19 cellular contexts compared by ENCODE assay signal in genomic region chr13:32278456-32278855, GRCh38. TPM values are rescaled to one million over a fixed set of nuclear protein-coding genes. Genes with fewer than 3 reads are reported as not detected.
DNase-seq lines count a peak whose midpoint lies in the region; ATAC-seq, FAIRE-seq and TF ChIP-seq lines count a peak whose summit lies in the region.
"Had no signal": no experiment of that assay in that cellular context is flagged by ENCODE, and none has a peak within 500 bp of the region (broad histone marks: within the 10 kb centered on the region; RNA-seq: fewer than 3 reads in every experiment).

No MANE protein-coding gene starts in this region.

- no peak overlapping the region for H3K18ac ChIP-seq in H1 (ENCODE audit: extremely low read depth, low read length)

- no peaks in the 10 kb centered on the region for H3K27me3 Mint-ChIP-seq in activated CD4-positive, alpha-beta T cell treated with anti-CD3 and anti-CD28 coated beads for 36 hours
- H3K27me3 Mint-ChIP-seq: T-helper 17 cell had no signal

- H3K23me2 ChIP-seq in H1 (ENCODE audit: low read depth, low read length) = no peaks in the 10 kb centered on the region

- POLR2A ChIA-PET in activated CD4-positive, alpha-beta T cell treated with anti-CD3 and anti-CD28 coated beads for 36 hours (lab: Charles Lee) = no interaction called here
- POLR2A ChIA-PET in H1 (lab: Charles Lee; ENCODE audit: partially characterized antibody) = no interaction called here

- H3K9ac ChIP-seq in H1 (replicated peaks in 1 of 4; ENCODE audit: extremely low read depth in 1 of 4, low read depth in 3 of 4, low read length in 3 of 4) = no peak overlapping the region

- no peak for TF ChIP-seq EP300 in H1 (IDR thresholded peaks at IDR 0.05; ENCODE audit: borderline replicate concordance in 1 of 2, low read depth in 2 of 2, low read length in 2 of 2)

- H3K27me3 ChIP-seq in H1 (replicated peaks in 1 of 4; ENCODE audit: control insufficient read depth in 3 of 4, extremely low read depth in 1 of 4, insufficient read depth in 3 of 4, low read length in 3 of 4) = no peaks in the 10 kb centered on the region
- H3K27me3 ChIP-seq: Peyer's patch had no signal

- no peak overlapping the region for H2BK20ac ChIP-seq in H1 (ENCODE audit: low read length)

- no peak overlapping the region for H3K56ac ChIP-seq in H1 (replicated peaks; ENCODE audit: insufficient read length, low read depth, low read length)

- H3K27ac Mint-ChIP-seq in activated CD4-positive, alpha-beta T cell treated with anti-CD3 and anti-CD28 coated beads for 36 hours = no peak overlapping the region
- H3K27ac Mint-ChIP-seq: T-helper 17 cell had no signal

- H3K36me3 ChIP-seq in H1 (ENCODE audit: control insufficient read depth in 2 of 4, insufficient read depth in 4 of 4, low read length in 3 of 4) = no peaks in the 10 kb centered on the region

- H3K4me1 ChIP-seq in H1 (replicated peaks in 1 of 4; ENCODE audit: control insufficient read depth in 3 of 4, insufficient read depth in 4 of 4, low read length in 3 of 4) = no peaks in the 10 kb centered on the region
- H3K4me1 ChIP-seq: Caco-2, Peyer's patch had no signal

- peak; percentile 85 for ATAC-seq in activated CD4-positive, alpha-beta T cell treated with anti-CD3 and anti-CD28 coated beads for 36 hours
- peak; percentile 76 for ATAC-seq in HG03442 (IDR thresholded peaks at IDR 0.05; ENCODE audit: unreplicated experiment)
- ATAC-seq: K562, T-helper 17 cell had no signal

- no peak for DNase-seq in activated CD4-positive, alpha-beta T cell treated with anti-CD3 and anti-CD28 coated beads for 36 hours
- DNase-seq in activated CD4-positive, alpha-beta T cell treated with anti-CD3 and anti-CD28 coated beads, Interleukin-2, amount 50 U/mL, for 48 hours = no peak
- no peak for DNase-seq in H1 (ENCODE audit: low read depth in 1 of 2, low spot score in 2 of 2)
- DNase-seq in skeletal muscle cell (ENCODE audit: low read depth) = peak; percentile 61
- no peak for DNase-seq in dedifferentiated amniotic fluid mesenchymal stem cell (ENCODE audit: extremely low spot score)
- DNase-seq in GM12891 (ENCODE audit: insufficient read length, low spot score) = no peak
- no peak for DNase-seq in NOMO-1 treated with dmso at 0.1 percent for 144 hours (lab: John Stamatoyannopoulos, UW; ENCODE audit: unreplicated experiment)
- DNase-seq: 8988T; activated CD4-positive, alpha-beta T cell treated with anti-CD3 and anti-CD28 coated beads for 48 hours; Caco-2; NCI-H146; NCI-H524 treated with DMSO at 0.1 percent for 48 hours; Peyer's patch; substantia nigra; T-helper 17 cell had no signal

- no peaks in the 10 kb centered on the region for H3K79me1 ChIP-seq in H1 (ENCODE audit: low read depth, low read length)

- H3K9me3 ChIP-seq in H1 (ENCODE audit: insufficient read depth in 2 of 2, low read depth in 1 of 2, low read length in 1 of 2) = no peaks in the 10 kb centered on the region
- H3K9me3 ChIP-seq: Caco-2, Peyer's patch had no signal

- H3K14ac ChIP-seq in H1 (ENCODE audit: insufficient read length) = no peak overlapping the region

- intact Hi-C loops in activated CD4-positive, alpha-beta T cell treated with anti-CD3 and anti-CD28 coated beads for 36 hours (cut with DNase I, micrococcal nuclease) = loop anchor here in 1 of 2 experiments (2.0 kb wide), 1 partner anchor 18 kb away; no protein-coding TSS in a partner anchor

- 87% methylated on average over 3 of the region's 3 CpGs; no CpG with 5 or more reads in 1 of the 2 experiments for WGBS in H1 (ENCODE audit: extremely low coverage in 1 of 2, insufficient coverage in 1 of 2, insufficient read length in 1 of 2, insufficient replicate concordance in 2 of 2, low coverage in 1 of 2, low lambda C conversion rate in 2 of 2, missing lambda C conversion rate in 1 of 2), 2 experiments

- H2BK12ac ChIP-seq in H1 (ENCODE audit: low read depth, low read length) = no peak overlapping the region

- H3K4me3 Mint-ChIP-seq in activated CD4-positive, alpha-beta T cell treated with anti-CD3 and anti-CD28 coated beads for 36 hours = no peak overlapping the region
- H3K4me3 Mint-ChIP-seq: T-helper 17 cell had no signal

- no peak overlapping the region for H3K27ac ChIP-seq in H1 (ENCODE audit: low read depth, low read length)
- H3K27ac ChIP-seq: Peyer's patch, skin epidermis had no signal

- no peak overlapping the region for H4K5ac ChIP-seq in H1 (ENCODE audit: insufficient read length, low read depth, low read length)

- TF ChIP-seq RAD21 in H1 (IDR thresholded peaks at IDR 0.05 in 1 of 2, conservative IDR thresholded peaks at IDR 0.05 in 1 of 2; ENCODE audit: low read depth in 2 of 2, low read length in 2 of 2) = no peak

- H3K4me1 Mint-ChIP-seq in activated CD4-positive, alpha-beta T cell treated with anti-CD3 and anti-CD28 coated beads for 36 hours = peaks cover 3% of the 10 kb centered on the region
- H3K4me1 Mint-ChIP-seq: T-helper 17 cell had no signal

- H3K79me2 ChIP-seq in H1 (ENCODE audit: control insufficient read depth in 1 of 2, insufficient read depth in 2 of 2, low read length in 2 of 2) = no peaks in the 10 kb centered on the region

- CTCF ChIA-PET in activated CD4-positive, alpha-beta T cell treated with anti-CD3 and anti-CD28 coated beads for 36 hours (lab: Charles Lee) = no interaction called here
- CTCF ChIA-PET in H1 (lab: Charles Lee; ENCODE audit: partially characterized antibody) = interaction anchor here (4.1 kb wide), 1 partner anchor 11 kb away, joined by 20 read pairs; no protein-coding TSS in a partner anchor

- H3K4ac ChIP-seq in H1 (replicated peaks; ENCODE audit: insufficient read length, low read depth, low read length) = no peak overlapping the region

- H3K9me3 Mint-ChIP-seq in activated CD4-positive, alpha-beta T cell treated with anti-CD3 and anti-CD28 coated beads for 36 hours (ENCODE audit: low read depth) = no peaks in the 10 kb centered on the region

- H3K23ac ChIP-seq in H1 (ENCODE audit: insufficient read length) = no peak overlapping the region

- FAIRE-seq in H1 (lab: Jason Lieb, UNC) = no peak
- FAIRE-seq in GM12891 (lab: Jason Lieb, UNC) = no peak
- FAIRE-seq: K562 had no signal

- H4K8ac ChIP-seq in H1 (ENCODE audit: extremely low read depth, insufficient read depth, low read length) = no peak overlapping the region

- no peak overlapping the region for H2BK15ac ChIP-seq in H1 (ENCODE audit: low read length)

- H2BK5ac ChIP-seq in H1 (ENCODE audit: low read depth, low read length) = no peak overlapping the region

- H3K36me3 Mint-ChIP-seq in activated CD4-positive, alpha-beta T cell treated with anti-CD3 and anti-CD28 coated beads for 36 hours (ENCODE audit: low read depth) = peaks cover 2% of the 10 kb centered on the region

- no peak overlapping the region for H3K4me2 ChIP-seq in H1 (ENCODE audit: insufficient read depth in 1 of 2, low read depth in 2 of 2, low read length in 2 of 2)

- no peak overlapping the region for H2AFZ ChIP-seq in H1 (ENCODE audit: low read length)

- no peak overlapping the region for H3K4me3 ChIP-seq in H1 (ENCODE audit: extremely low read depth in 1 of 4, insufficient read depth in 2 of 4, low read depth in 3 of 4, low read length in 4 of 4)
- no peak overlapping the region for H3K4me3 ChIP-seq in skeletal muscle cell (ENCODE audit: low read depth, low read length)
- H3K4me3 ChIP-seq: K562, lung, Peyer's patch, skin epidermis had no signal

- H2AK5ac ChIP-seq in H1 (ENCODE audit: low read depth, low read length) = no peak overlapping the region

- no peak overlapping the region for H2BK120ac ChIP-seq in H1 (replicated peaks; ENCODE audit: low read depth, low read length)

- TF ChIP-seq CTCF in H1 (IDR thresholded peaks at IDR 0.05; ENCODE audit: control extremely low read depth in 1 of 3, insufficient read depth in 1 of 3, low read depth in 1 of 3, low read length in 3 of 3) = no peak

- no peak overlapping the region for H4K91ac ChIP-seq in H1 (replicated peaks; ENCODE audit: insufficient read length, low read length)

- TF ChIP-seq POLR2A in H1 (IDR thresholded peaks at IDR 0.05; ENCODE audit: control extremely low read depth in 1 of 2, low read depth in 2 of 2, low read length in 2 of 2) (no peak), GM12891 (IDR thresholded peaks at IDR 0.05; ENCODE audit: low read depth, low read length) (no peak)

- no peaks in the 10 kb centered on the region for H4K20me1 ChIP-seq in H1 (replicated peaks in 1 of 2; ENCODE audit: control insufficient read depth in 1 of 2, insufficient read depth in 2 of 2, low read length in 2 of 2)

TF ChIP-seq in H1, 55 proteins besides CTCF, POLR2A, EP300 and RAD21:
- TF ChIP-seq EGR1 (IDR thresholded peaks at IDR 0.05; ENCODE audit: borderline replicate concordance, low read depth, low read length) (no peak), JUND (IDR thresholded peaks at IDR 0.05; ENCODE audit: low read length) (0 out of 2 replicates have a peak, but pooled peaks have one; percentile 15)

TF ChIP-seq in GM12891, 5 proteins besides CTCF, POLR2A, EP300 and RAD21 (continues in another document):
- TF ChIP-seq POU2F2 (IDR thresholded peaks at IDR 0.05; ENCODE audit: low read depth, low read length) (no peak), PAX5 (IDR thresholded peaks at IDR 0.05; ENCODE audit: insufficient read depth, low read length, severe bottlenecking) (no peak)

RNA-seq across cellular contexts. Expression of gene ZAR1L, which starts 36.7 kb away (rescaled TPM):
- total RNA-seq in activated CD4-positive, alpha-beta T cell treated with anti-CD3 and anti-CD28 coated beads for 36 hours = not detected
- total RNA-seq in H1 (2021; fragmentation: NEBNext Ultra II Directional; extraction: Animal tissue kit (Norgen Biotek cat#: 25700)) = 0.19 TPM in 1 of 2 replicates, not detected in the other
- polyA plus RNA-seq in H1 (2011; rRNA removed) = 0.30 and 0.47 TPM in 2 replicates
- 0.47 TPM for polyA plus RNA-seq in H1 (2011; cell fraction: cytosol; rRNA removed)
- 0.34 TPM for polyA plus RNA-seq in H1 (2011; cell fraction: nucleus; rRNA removed)
- 0.23 to 0.55 TPM (median 0.28 TPM) in 4 replicates for polyA plus RNA-seq in H1 (2012, experiment 1 of 2)
- polyA plus RNA-seq in H1 (2012, experiment 2 of 2) = 0.17 TPM
- polyA plus RNA-seq in H1 (2013, experiment 1 of 2) = 0.16 TPM
- 0.15 TPM for polyA plus RNA-seq in H1 (2013, experiment 2 of 2)
- polyA minus RNA-seq in H1 (2011; rRNA and poly(A)+ RNA removed) = 0.16 TPM in 1 of 2 replicates, not detected in the other
- polyA minus RNA-seq in H1 (2011; cell fraction: cytosol; rRNA and poly(A)+ RNA removed) = not detected
- not detected for polyA minus RNA-seq in H1 (2011; cell fraction: nucleus; rRNA and poly(A)+ RNA removed)
- polyA plus RNA-seq in GM12891 (2012; ENCODE audit: low read depth, missing spikeins) = not detected
- total RNA-seq: Caco-2, K562, lung, Peyer's patch, T-helper 17 cell had no signal
- polyA plus RNA-seq: K562, lung had no signal

RNA-seq across cellular contexts. Expression of gene BRCA2, which starts 36.9 kb away (rescaled TPM):
- 10 to 100 TPM; 34.1 to 49.0 TPM for total RNA-seq in activated CD4-positive, alpha-beta T cell treated with anti-CD3 and anti-CD28 coated beads for 36 hours
- total RNA-seq in H1 (2021; fragmentation: NEBNext Ultra II Directional; extraction: Animal tissue kit (Norgen Biotek cat#: 25700)) = 22.2 and 24.9 TPM in 2 replicates
- polyA plus RNA-seq in H1 (2011; rRNA removed) = 2.1 and 4.2 TPM in 2 replicates
- polyA plus RNA-seq in H1 (2011; cell fraction: cytosol; rRNA removed) = 5.1 TPM
- 7.2 TPM for polyA plus RNA-seq in H1 (2011; cell fraction: nucleus; rRNA removed)
- 8.1 to 12.7 TPM (median 10.7 TPM) in 4 replicates for polyA plus RNA-seq in H1 (2012, experiment 1 of 2)
- polyA plus RNA-seq in H1 (2012, experiment 2 of 2) = 0.58 TPM
- 10.9 TPM for polyA plus RNA-seq in H1 (2013, experiment 1 of 2)
- 11.4 TPM for polyA plus RNA-seq in H1 (2013, experiment 2 of 2)
- 14.3 and 22.5 TPM in 2 replicates for polyA minus RNA-seq in H1 (2011; rRNA and poly(A)+ RNA removed)
- polyA minus RNA-seq in H1 (2011; cell fraction: cytosol; rRNA and poly(A)+ RNA removed) = 7.6 TPM
- polyA minus RNA-seq in H1 (2011; cell fraction: nucleus; rRNA and poly(A)+ RNA removed) = 23.7 TPM
- polyA plus RNA-seq in GM12891 (2012; ENCODE audit: low read depth, missing spikeins) = 6.7 TPM
